Comparison of ENCODE assay signal across 9 cellular contexts in the genomic region with DNA sequence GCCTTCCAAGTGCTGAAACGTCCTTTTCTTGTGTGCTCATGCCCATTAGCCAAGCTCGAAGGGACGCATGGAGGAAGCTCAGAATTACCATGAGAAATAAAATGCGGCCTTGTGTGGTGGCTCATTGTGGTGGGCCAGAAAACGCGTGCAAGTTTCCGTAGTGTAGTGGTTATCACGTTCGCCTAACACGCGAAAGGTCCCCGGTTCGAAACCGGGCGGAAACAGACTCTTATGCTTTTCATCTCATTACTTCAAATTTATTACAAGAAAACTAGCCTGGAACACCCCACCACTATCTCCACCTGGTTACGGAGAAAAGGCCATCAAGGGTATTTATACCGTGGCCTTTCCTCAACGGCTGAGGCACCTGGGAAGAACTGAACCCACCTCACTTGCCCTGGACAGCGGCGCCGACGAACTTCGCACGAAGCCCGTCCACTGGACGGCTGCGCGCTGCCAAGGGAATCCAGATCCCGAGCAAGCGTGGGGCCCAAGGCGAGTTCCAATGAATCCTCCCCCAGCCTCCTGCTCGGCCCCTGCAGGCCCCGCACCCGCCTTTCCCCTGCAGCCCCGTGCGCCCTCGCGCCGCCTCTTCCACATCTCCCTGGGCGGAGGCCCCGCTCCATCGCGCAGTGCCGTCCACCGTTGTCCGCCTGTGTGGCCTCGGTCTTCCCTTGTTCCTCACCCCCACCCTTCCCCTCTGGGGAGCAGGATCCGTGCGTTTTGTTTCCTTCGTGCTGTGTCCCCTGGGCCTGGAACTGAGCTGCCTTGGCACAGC. TPM values are rescaled to one million over a fixed set of nuclear protein-coding genes. Genes with fewer than 3 reads are reported as not detected.
DNase-seq lines count a peak whose midpoint lies in the region; ATAC-seq and TF ChIP-seq lines count a peak whose summit lies in the region.
"Not testable (repeated sequence)": the region's sequence is repeated elsewhere in the genome, so short reads cannot be mapped to it uniquely, and the experiment has no call there.
"Had no signal": no experiment of that assay in that cellular context is flagged by ENCODE, and none has a peak within 500 bp of the region (broad histone marks: within the 10 kb centered on the region; RNA-seq: fewer than 3 reads in every experiment).

No MANE protein-coding gene starts in this region.

- not testable (repeated sequence) for H3K9me3 ChIP-seq in neural cell (ENCODE audit: low read length)

- H3K27ac ChIP-seq in neural cell (ENCODE audit: low read length), result not testable (repeated sequence)

- H3K9ac ChIP-seq in neural cell (ENCODE audit: low read length), result not testable (repeated sequence)

- H3K36me3 ChIP-seq in neural cell (ENCODE audit: insufficient read depth, low read length), result not testable (repeated sequence)

- DNase-seq in EL, result peak; percentile 86
- DNase-seq in NCI-H69 (lab: John Stamatoyannopoulos, UW), result peak; percentile 93
- peak; percentile 93 for DNase-seq in WTC11 (ENCODE audit: low spot score)
- DNase-seq in activated naive CD4-positive, alpha-beta T cell treated with anti-CD3 and anti-CD28 coated beads, Interleukin-2, amount 50 U/mL, for 72 hours (ENCODE audit: low spot score in 2 of 2), result peak in 1 of 2 donors; percentile 77
- DNase-seq in fibroblast of the conjunctiva (ENCODE audit: low read depth), result peak; percentile 72
- DNase-seq in stimulated activated naive CD4-positive, alpha-beta T cell (lab: John Stamatoyannopoulos, UW), result peak; percentile 53 to 80 (median 68)

- POLR2A ChIA-PET in WTC11 (lab: Charles Lee), result not testable (repeated sequence)

- not testable (repeated sequence) for H3F3A ChIP-seq in neural cell (ENCODE audit: insufficient read depth, low read length, poor library complexity, severe bottlenecking)

- not testable (repeated sequence) for H2AFZ ChIP-seq in neural cell (ENCODE audit: low read depth, low read length)

- H3K27ac Mint-ChIP-seq in WTC11, result not testable (repeated sequence)
- H3K27ac Mint-ChIP-seq in activated naive CD4-positive, alpha-beta T cell treated with anti-CD3 and anti-CD28 coated beads, Interleukin-2, amount 50 U/mL, for 72 hours, result peak overlapping the region; percentile 44 to 90

- peaks cover 25% of the 10 kb centered on the region for H3K4me1 Mint-ChIP-seq in WTC11

- not testable (repeated sequence) for H3K9me2 ChIP-seq in neural cell (ENCODE audit: insufficient read depth, low read length)

- ATAC-seq in HG02759 (IDR thresholded peaks at IDR 0.05; ENCODE audit: unreplicated experiment) (peak; percentile 56), WTC11 (peak; percentile 58)
- peak; percentile 38 to 54 for ATAC-seq in activated naive CD4-positive, alpha-beta T cell treated with anti-CD3 and anti-CD28 coated beads, Interleukin-2, amount 50 U/mL, for 72 hours

- not testable (repeated sequence) for H3K79me2 ChIP-seq in neural cell (replicated peaks; ENCODE audit: insufficient read depth, low read length)

- H3K4me3 Mint-ChIP-seq in WTC11, result peak overlapping the region; percentile 84

- peaks cover 61% of the 10 kb centered on the region for H3K27me3 Mint-ChIP-seq in WTC11 (ENCODE audit: low read depth)

- not testable (repeated sequence) for H3K36me3 Mint-ChIP-seq in WTC11
- peaks cover 6 to 24% of the 10 kb centered on the region in 2 donors for H3K36me3 Mint-ChIP-seq in activated naive CD4-positive, alpha-beta T cell treated with anti-CD3 and anti-CD28 coated beads, Interleukin-2, amount 50 U/mL, for 72 hours

- not testable (repeated sequence) for TF ChIP-seq EP300 in neural cell (conservative IDR thresholded peaks at IDR 0.05; ENCODE audit: poor library complexity, severe bottlenecking)

- not testable (repeated sequence) for H4K20me1 ChIP-seq in neural cell (ENCODE audit: insufficient read depth)

- not testable (repeated sequence) for H3K9me3 Mint-ChIP-seq in WTC11; activated naive CD4-positive, alpha-beta T cell treated with anti-CD3 and anti-CD28 coated beads, Interleukin-2, amount 50 U/mL, for 72 hours

- H3K4me2 ChIP-seq in neural cell (ENCODE audit: low read length), result not testable (repeated sequence)

- TF ChIP-seq CTCF in WTC11 (IDR thresholded peaks at IDR 0.05); neural cell (IDR thresholded peaks at IDR 0.05; ENCODE audit: poor library complexity, severe bottlenecking): not testable (repeated sequence)

- peaks cover 94% of the 10 kb centered on the region for H3K27me3 ChIP-seq in neural cell (ENCODE audit: insufficient read depth, low read depth, low read length)

- CTCF ChIA-PET in WTC11 (lab: Charles Lee), result interaction anchor here (0.7 to 2.7 kb wide), 12 partner anchors 10 to 380 kb away, joined by 3 to 19 read pairs (median 4); no protein-coding TSS in a partner anchor

- TF ChIP-seq RAD21 in neural cell (conservative IDR thresholded peaks at IDR 0.05), result not testable (repeated sequence)

- H3K4me3 ChIP-seq in neural cell (ENCODE audit: low read length), result peak overlapping the region; percentile 62

TF ChIP-seq in WTC11, 78 proteins besides CTCF, POLR2A, EP300 and RAD21 (continues in another document):
- TF ChIP-seq FOXP1 (CRISPR knock-in tag; IDR thresholded peaks at IDR 0.05; ENCODE audit: borderline replicate concordance), result peak; percentile 76
- TF ChIP-seq, protein P1, sequence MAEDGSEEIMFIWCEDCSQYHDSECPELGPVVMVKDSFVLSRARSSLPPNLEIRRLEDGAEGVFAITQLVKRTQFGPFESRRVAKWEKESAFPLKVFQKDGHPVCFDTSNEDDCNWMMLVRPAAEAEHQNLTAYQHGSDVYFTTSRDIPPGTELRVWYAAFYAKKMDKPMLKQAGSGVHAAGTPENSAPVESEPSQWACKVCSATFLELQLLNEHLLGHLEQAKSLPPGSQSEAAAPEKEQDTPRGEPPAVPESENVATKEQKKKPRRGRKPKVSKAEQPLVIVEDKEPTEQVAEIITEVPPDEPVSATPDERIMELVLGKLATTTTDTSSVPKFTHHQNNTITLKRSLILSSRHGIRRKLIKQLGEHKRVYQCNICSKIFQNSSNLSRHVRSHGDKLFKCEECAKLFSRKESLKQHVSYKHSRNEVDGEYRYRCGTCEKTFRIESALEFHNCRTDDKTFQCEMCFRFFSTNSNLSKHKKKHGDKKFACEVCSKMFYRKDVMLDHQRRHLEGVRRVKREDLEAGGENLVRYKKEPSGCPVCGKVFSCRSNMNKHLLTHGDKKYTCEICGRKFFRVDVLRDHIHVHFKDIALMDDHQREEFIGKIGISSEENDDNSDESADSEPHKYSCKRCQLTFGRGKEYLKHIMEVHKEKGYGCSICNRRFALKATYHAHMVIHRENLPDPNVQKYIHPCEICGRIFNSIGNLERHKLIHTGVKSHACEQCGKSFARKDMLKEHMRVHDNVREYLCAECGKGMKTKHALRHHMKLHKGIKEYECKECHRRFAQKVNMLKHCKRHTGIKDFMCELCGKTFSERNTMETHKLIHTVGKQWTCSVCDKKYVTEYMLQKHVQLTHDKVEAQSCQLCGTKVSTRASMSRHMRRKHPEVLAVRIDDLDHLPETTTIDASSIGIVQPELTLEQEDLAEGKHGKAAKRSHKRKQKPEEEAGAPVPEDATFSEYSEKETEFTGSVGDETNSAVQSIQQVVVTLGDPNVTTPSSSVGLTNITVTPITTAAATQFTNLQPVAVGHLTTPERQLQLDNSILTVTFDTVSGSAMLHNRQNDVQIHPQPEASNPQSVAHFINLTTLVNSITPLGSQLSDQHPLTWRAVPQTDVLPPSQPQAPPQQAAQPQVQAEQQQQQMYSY (CRISPR knock-in tag; IDR thresholded peaks at IDR 0.05), result peak; percentile 78
- 0 out of 2 replicates have a peak, but pooled peaks have one; percentile 21 for TF ChIP-seq JUN (CRISPR knock-in tag; IDR thresholded peaks at IDR 0.05)

RNA-seq across cellular contexts. Expression of a gene that starts 22.3 kb away (rescaled TPM):
- not detected in 3 replicates for total RNA-seq in WTC11 (2021)
- total RNA-seq in activated naive CD4-positive, alpha-beta T cell treated with anti-CD3 and anti-CD28 coated beads, Interleukin-2, amount 50 U/mL, for 72 hours, result not detected
- polyA plus RNA-seq in neural cell, result not detected in 2 replicates
- polyA minus RNA-seq in neural cell, result not detected in 2 replicates
- total RNA-seq: adrenal gland had no signal
- polyA plus RNA-seq: adrenal gland had no signal

RNA-seq across cellular contexts. Expression of a gene that starts 35.3 kb away (rescaled TPM):
- 0.64 to 1.4 TPM (median 0.98 TPM) in 3 replicates for total RNA-seq in WTC11 (2021)
- 1 to 10 TPM; 4.8 to 7.0 TPM for total RNA-seq in activated naive CD4-positive, alpha-beta T cell treated with anti-CD3 and anti-CD28 coated beads, Interleukin-2, amount 50 U/mL, for 72 hours
- polyA plus RNA-seq in neural cell, result 1.4 and 2.1 TPM in 2 replicates
- polyA minus RNA-seq in neural cell, result 0.93 TPM in 1 of 2 replicates, not detected in the other

RNA-seq across cellular contexts. Expression of a gene that starts 38.7 kb away (rescaled TPM):
- not detected in 3 replicates for total RNA-seq in WTC11 (2021)
- not detected for total RNA-seq in activated naive CD4-positive, alpha-beta T cell treated with anti-CD3 and anti-CD28 coated beads, Interleukin-2, amount 50 U/mL, for 72 hours
- not detected in 2 replicates for polyA plus RNA-seq in neural cell
- polyA minus RNA-seq in neural cell, result not detected in 2 replicates
- total RNA-seq: adrenal gland had no signal
- polyA plus RNA-seq: adrenal gland had no signal

RNA-seq across cellular contexts. Expression of a gene that starts 53.4 kb away (rescaled TPM):
- total RNA-seq in WTC11 (2021), result 31.9 to 33.5 TPM (median 32.2 TPM) in 3 replicates
- 10 to 100 TPM; 33.1 to 36.4 TPM for total RNA-seq in activated naive CD4-positive, alpha-beta T cell treated with anti-CD3 and anti-CD28 coated beads, Interleukin-2, amount 50 U/mL, for 72 hours
- polyA plus RNA-seq in neural cell, result 32.1 and 37.7 TPM in 2 replicates
- polyA minus RNA-seq in neural cell, result 25.5 and 33.1 TPM in 2 replicates
